Comparison of ENCODE assay signal across 1 cellular context in genomic region chr9:92254401-92255337, GRCh38.
A peak's percentile ranks its signal among the peaks of the same experiment; 100 is the strongest.
TF ChIP-seq lines count a peak whose summit lies in the region.

No MANE protein-coding gene starts in this region.

TF ChIP-seq in K562, 482 proteins besides CTCF, POLR2A, EP300 and RAD21 (continued from another document):
- no peak for TF ChIP-seq SMAD1 (IDR thresholded peaks at IDR 0.05; ENCODE audit: low read depth, low read length, partially characterized antibody)
- 0 out of 2 replicates have a peak, but pooled peaks have one; percentile 30 for TF ChIP-seq RBFOX2 (IDR thresholded peaks at IDR 0.05; ENCODE audit: low read depth, low read length)
- TF ChIP-seq CBX2 (IDR thresholded peaks at IDR 0.05; ENCODE audit: insufficient read depth, low read length, poor library complexity, severe bottlenecking) = no peak
- no peak for TF ChIP-seq TCF15 (CRISPR knock-in tag; IDR thresholded peaks at IDR 0.05)
- no peak for TF ChIP-seq SNRNP70 (optimal IDR thresholded peaks at IDR 0.05; ENCODE audit: low read depth, low read length)
- TF ChIP-seq RBM22 (IDR thresholded peaks at IDR 0.05; ENCODE audit: low read depth, low read length, poor library complexity, severe bottlenecking) = peak; percentile 71
- 0 out of 2 replicates have a peak, but pooled peaks have one; percentile 7 for TF ChIP-seq SUPT5H (IDR thresholded peaks at IDR 0.05)
- no peak for TF ChIP-seq ARID3A (IDR thresholded peaks at IDR 0.05; ENCODE audit: borderline replicate concordance, low read depth, low read length)
- no peak for TF ChIP-seq CGGBP1 (CRISPR knock-in tag; IDR thresholded peaks at IDR 0.05)
- TF ChIP-seq PRMT5 (CRISPR knock-in tag; IDR thresholded peaks at IDR 0.05) = no peak
- TF ChIP-seq POLR2G (IDR thresholded peaks at IDR 0.05; ENCODE audit: low read depth, low read length) = peak; percentile 56
